In the genomic region with DNA sequence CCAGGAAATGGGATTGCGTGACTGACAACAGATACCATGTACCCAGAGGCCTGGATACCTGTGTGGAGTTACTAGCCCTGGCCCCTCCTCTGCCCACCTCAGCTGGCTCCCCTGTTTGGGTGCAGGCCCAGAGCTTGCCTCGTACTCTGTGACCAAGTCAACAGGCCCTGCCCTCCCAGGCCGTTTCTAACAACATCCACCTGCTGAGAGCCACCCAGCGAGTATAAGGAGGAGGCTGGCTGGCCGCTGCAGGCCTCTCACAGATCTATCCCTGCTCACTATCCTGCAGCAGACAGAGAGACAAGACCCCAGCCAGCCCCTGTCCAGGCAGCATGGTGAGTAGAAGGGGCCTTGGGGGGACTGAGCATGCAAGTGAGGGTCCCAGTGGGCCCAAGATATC, we compare ENCODE assay signal across 1 cellular context.
TF ChIP-seq lines count a peak whose summit lies in the region.

No MANE protein-coding gene starts in this region.

TF ChIP-seq in GM23338, 12 proteins besides CTCF, POLR2A, EP300 and RAD21:
- TF ChIP-seq, protein P1, sequence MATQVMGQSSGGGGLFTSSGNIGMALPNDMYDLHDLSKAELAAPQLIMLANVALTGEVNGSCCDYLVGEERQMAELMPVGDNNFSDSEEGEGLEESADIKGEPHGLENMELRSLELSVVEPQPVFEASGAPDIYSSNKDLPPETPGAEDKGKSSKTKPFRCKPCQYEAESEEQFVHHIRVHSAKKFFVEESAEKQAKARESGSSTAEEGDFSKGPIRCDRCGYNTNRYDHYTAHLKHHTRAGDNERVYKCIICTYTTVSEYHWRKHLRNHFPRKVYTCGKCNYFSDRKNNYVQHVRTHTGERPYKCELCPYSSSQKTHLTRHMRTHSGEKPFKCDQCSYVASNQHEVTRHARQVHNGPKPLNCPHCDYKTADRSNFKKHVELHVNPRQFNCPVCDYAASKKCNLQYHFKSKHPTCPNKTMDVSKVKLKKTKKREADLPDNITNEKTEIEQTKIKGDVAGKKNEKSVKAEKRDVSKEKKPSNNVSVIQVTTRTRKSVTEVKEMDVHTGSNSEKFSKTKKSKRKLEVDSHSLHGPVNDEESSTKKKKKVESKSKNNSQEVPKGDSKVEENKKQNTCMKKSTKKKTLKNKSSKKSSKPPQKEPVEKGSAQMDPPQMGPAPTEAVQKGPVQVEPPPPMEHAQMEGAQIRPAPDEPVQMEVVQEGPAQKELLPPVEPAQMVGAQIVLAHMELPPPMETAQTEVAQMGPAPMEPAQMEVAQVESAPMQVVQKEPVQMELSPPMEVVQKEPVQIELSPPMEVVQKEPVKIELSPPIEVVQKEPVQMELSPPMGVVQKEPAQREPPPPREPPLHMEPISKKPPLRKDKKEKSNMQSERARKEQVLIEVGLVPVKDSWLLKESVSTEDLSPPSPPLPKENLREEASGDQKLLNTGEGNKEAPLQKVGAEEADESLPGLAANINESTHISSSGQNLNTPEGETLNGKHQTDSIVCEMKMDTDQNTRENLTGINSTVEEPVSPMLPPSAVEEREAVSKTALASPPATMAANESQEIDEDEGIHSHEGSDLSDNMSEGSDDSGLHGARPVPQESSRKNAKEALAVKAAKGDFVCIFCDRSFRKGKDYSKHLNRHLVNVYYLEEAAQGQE (IDR thresholded peaks at IDR 0.05; ENCODE audit: unreplicated experiment): no peak
- no peak for TF ChIP-seq STAT1 (IDR thresholded peaks at IDR 0.05; ENCODE audit: unreplicated experiment)
- TF ChIP-seq POLR2AphosphoS5 (IDR thresholded peaks at IDR 0.05; ENCODE audit: low read depth): no peak
- no peak for TF ChIP-seq ZNF114 (CRISPR knock-in tag; IDR thresholded peaks at IDR 0.05)
- TF ChIP-seq, protein P2, sequence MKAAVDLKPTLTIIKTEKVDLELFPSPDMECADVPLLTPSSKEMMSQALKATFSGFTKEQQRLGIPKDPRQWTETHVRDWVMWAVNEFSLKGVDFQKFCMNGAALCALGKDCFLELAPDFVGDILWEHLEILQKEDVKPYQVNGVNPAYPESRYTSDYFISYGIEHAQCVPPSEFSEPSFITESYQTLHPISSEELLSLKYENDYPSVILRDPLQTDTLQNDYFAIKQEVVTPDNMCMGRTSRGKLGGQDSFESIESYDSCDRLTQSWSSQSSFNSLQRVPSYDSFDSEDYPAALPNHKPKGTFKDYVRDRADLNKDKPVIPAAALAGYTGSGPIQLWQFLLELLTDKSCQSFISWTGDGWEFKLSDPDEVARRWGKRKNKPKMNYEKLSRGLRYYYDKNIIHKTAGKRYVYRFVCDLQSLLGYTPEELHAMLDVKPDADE (IDR thresholded peaks at IDR 0.05): no peak
- no peak for TF ChIP-seq EZH2 (IDR thresholded peaks at IDR 0.05; ENCODE audit: low read depth, unreplicated experiment)
- TF ChIP-seq, protein P3, sequence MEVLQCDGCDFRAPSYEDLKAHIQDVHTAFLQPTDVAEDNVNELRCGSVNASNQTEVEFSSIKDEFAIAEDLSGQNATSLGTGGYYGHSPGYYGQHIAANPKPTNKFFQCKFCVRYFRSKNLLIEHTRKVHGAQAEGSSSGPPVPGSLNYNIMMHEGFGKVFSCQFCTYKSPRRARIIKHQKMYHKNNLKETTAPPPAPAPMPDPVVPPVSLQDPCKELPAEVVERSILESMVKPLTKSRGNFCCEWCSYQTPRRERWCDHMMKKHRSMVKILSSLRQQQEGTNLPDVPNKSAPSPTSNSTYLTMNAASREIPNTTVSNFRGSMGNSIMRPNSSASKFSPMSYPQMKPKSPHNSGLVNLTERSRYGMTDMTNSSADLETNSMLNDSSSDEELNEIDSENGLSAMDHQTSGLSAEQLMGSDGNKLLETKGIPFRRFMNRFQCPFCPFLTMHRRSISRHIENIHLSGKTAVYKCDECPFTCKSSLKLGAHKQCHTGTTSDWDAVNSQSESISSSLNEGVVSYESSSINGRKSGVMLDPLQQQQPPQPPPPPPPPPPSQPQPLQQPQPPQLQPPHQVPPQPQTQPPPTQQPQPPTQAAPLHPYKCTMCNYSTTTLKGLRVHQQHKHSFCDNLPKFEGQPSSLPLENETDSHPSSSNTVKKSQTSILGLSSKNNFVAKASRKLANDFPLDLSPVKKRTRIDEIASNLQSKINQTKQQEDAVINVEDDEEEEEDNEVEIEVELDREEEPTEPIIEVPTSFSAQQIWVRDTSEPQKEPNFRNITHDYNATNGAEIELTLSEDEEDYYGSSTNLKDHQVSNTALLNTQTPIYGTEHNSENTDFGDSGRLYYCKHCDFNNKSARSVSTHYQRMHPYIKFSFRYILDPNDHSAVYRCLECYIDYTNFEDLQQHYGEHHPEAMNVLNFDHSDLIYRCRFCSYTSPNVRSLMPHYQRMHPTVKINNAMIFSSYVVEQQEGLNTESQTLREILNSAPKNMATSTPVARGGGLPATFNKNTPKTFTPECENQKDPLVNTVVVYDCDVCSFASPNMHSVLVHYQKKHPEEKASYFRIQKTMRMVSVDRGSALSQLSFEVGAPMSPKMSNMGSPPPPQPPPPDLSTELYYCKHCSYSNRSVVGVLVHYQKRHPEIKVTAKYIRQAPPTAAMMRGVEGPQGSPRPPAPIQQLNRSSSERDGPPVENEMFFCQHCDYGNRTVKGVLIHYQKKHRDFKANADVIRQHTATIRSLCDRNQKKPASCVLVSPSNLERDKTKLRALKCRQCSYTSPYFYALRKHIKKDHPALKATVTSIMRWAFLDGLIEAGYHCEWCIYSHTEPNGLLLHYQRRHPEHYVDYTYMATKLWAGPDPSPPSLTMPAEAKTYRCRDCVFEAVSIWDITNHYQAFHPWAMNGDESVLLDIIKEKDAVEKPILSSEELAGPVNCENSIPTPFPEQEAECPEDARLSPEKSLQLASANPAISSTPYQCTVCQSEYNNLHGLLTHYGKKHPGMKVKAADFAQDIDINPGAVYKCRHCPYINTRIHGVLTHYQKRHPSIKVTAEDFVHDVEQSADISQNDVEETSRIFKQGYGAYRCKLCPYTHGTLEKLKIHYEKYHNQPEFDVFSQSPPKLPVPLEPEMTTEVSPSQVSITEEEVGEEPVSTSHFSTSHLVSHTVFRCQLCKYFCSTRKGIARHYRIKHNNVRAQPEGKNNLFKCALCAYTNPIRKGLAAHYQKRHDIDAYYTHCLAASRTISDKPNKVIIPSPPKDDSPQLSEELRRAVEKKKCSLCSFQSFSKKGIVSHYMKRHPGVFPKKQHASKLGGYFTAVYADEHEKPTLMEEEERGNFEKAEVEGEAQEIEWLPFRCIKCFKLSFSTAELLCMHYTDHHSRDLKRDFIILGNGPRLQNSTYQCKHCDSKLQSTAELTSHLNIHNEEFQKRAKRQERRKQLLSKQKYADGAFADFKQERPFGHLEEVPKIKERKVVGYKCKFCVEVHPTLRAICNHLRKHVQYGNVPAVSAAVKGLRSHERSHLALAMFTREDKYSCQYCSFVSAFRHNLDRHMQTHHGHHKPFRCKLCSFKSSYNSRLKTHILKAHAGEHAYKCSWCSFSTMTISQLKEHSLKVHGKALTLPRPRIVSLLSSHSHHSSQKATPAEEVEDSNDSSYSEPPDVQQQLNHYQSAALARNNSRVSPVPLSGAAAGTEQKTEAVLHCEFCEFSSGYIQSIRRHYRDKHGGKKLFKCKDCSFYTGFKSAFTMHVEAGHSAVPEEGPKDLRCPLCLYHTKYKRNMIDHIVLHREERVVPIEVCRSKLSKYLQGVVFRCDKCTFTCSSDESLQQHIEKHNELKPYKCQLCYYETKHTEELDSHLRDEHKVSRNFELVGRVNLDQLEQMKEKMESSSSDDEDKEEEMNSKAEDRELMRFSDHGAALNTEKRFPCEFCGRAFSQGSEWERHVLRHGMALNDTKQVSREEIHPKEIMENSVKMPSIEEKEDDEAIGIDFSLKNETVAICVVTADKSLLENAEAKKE (CRISPR knock-in tag; IDR thresholded peaks at IDR 0.05): no peak
- TF ChIP-seq CREB1 (CRISPR knock-in tag; IDR thresholded peaks at IDR 0.05; ENCODE audit: low read depth): no peak
- no peak for TF ChIP-seq EZH2phosphoT487 (IDR thresholded peaks at IDR 0.05; ENCODE audit: unreplicated experiment)
- no peak for TF ChIP-seq ZNF331 (CRISPR knock-in tag; IDR thresholded peaks at IDR 0.05; ENCODE audit: low read depth)
- TF ChIP-seq NANOG (IDR thresholded peaks at IDR 0.05; ENCODE audit: borderline replicate concordance): no peak
- no peak for TF ChIP-seq JUNB (IDR thresholded peaks at IDR 0.05; ENCODE audit: unreplicated experiment)
